ENCODE assay signal across 29 cellular contexts in the genomic region with DNA sequence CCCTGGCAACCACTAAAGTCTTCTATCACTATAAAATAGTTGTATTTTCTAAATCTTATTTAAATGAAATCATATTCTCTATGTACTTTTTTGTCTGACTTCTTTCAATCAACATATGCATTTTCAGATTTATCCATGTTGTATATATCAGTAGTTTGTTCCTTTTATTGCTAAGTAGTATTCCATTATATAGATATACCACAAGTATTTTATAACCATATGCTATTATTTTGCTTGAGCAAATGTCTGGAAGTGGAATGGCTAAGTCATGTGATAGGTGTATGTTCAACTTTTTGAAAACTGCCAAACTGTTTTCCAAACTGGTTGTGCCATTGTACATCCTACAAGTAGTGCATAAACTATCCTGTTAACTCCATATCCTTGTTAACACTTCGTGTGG.
"Had no signal": no experiment of that assay in that cellular context is flagged by ENCODE, and none has a peak within 500 bp of the region (broad histone marks: within the 10 kb centered on the region; RNA-seq: fewer than 3 reads in every experiment).

No MANE protein-coding gene starts in this region.

- H3K27ac ChIP-seq: stomach, suprapubic skin, testis, thoracic aorta, thyroid gland, tibial artery, tibial nerve, transverse colon, upper lobe of left lung, upper lobe of right lung, uterus, vagina had no signal

- H3K9me3 Mint-ChIP-seq: stimulated activated memory B cell treated with anti-CD40 and anti-IgM and Interleukin-4, amounts not matched to agents 10 μg/mL and 1 μg/mL and 100 μg/mL, for 72 hours; type B pancreatic cell had no signal

- DNase-seq: stimulated activated CD4-positive, alpha-beta T cell treated with anti-CD3 and anti-CD28 coated beads, Interleukin-2, amount 100 ng/mL, for 48 hours; stimulated activated CD4-positive, alpha-beta T cell treated with anti-CD3 and anti-CD28 coated beads, Interleukin-4, amount 100 ng/mL, for 1 hour; stimulated activated CD4-positive, alpha-beta T cell treated with anti-CD3 and anti-CD28 coated beads, Interleukin-4, amount 100 ng/mL, for 24 hours; stimulated activated CD4-positive, alpha-beta T cell treated with anti-CD3 and anti-CD28 coated beads, Interleukin-4, amount 100 ng/mL, for 4 hours; stimulated activated CD8-positive, alpha-beta memory T cell treated with anti-CD3 and anti-CD28 coated beads, Interleukin-4, amount 100 ng/mL, for 48 hours; stimulated activated naive B cell treated with anti-CD40 and anti-IgM and Interleukin-4, amounts not matched to agents 10 μg/mL and 1 μg/mL and 100 μg/mL, for 72 hours; stimulated activated naive CD4-positive, alpha-beta T cell; stimulated activated naive CD4-positive, alpha-beta T cell treated with Interleukin-2 at 50 U/mL for 16 hours; stimulated activated naive CD8-positive, alpha-beta T cell treated with anti-CD3 and anti-CD28 coated beads, Interleukin-15, amount 100 ng/mL, for 72 hours; stimulated activated naive CD8-positive, alpha-beta T cell treated with anti-CD3 and anti-CD28 coated beads, Interleukin-15, Interleukin-2, amounts not matched to agents 100 U/mL and 50 U/mL, for 24 hours; stomach; substantia nigra; testis; thyroid gland; tibial artery; transverse colon; trophoblast cell; upper lobe of left lung; upper lobe of right lung; uterus had no signal

- H3K36me3 Mint-ChIP-seq: stimulated activated effector memory CD8-positive, alpha-beta T cell treated with anti-CD3 and anti-CD28 coated beads, Interleukin-12 subunit alpha, Interleukin-12 subunit beta, amount 100 ng/mL, for 72 hours had no signal

- H3K4me3 Mint-ChIP-seq: stimulated activated effector memory CD8-positive, alpha-beta T cell treated with anti-CD3 and anti-CD28 coated beads, Interleukin-12 subunit alpha, Interleukin-12 subunit beta, amount 100 ng/mL, for 72 hours; stimulated activated memory B cell treated with anti-CD40 and anti-IgM and Interleukin-4, amounts not matched to agents 10 μg/mL and 1 μg/mL and 100 μg/mL, for 72 hours; stimulated activated naive B cell treated with anti-CD40 and anti-IgM and Interleukin-4, amounts not matched to agents 10 μg/mL and 1 μg/mL and 100 μg/mL, for 72 hours; stimulated activated naive CD8-positive, alpha-beta T cell treated with anti-CD3 and anti-CD28 coated beads, Interleukin-15, amount 100 ng/mL, for 72 hours; stimulated activated naive CD8-positive, alpha-beta T cell treated with anti-CD3 and anti-CD28 coated beads, Interleukin-15, Interleukin-2, amounts not matched to agents 100 ng/mL and 50 ng/mL, for 24 hours; type B pancreatic cell had no signal

- H3K4me3 ChIP-seq: stomach, suprapubic skin, testis, thoracic aorta, thyroid gland, tibial artery, tibial nerve, transverse colon, upper lobe of left lung, upper lobe of right lung, uterus, vagina had no signal

- FAIRE-seq: urothelium cell line had no signal

- H3K27me3 ChIP-seq: stomach, suprapubic skin, testis, thyroid gland, tibial artery, tibial nerve, transverse colon, upper lobe of left lung, upper lobe of right lung, uterus, vagina had no signal

- H3K27me3 Mint-ChIP-seq: stimulated activated memory B cell treated with anti-CD40 and anti-IgM and Interleukin-4, amounts not matched to agents 10 μg/mL and 1 μg/mL and 100 μg/mL, for 72 hours; stimulated activated naive B cell treated with anti-CD40 and anti-IgM and Interleukin-4, amounts not matched to agents 10 μg/mL and 1 μg/mL and 100 μg/mL, for 72 hours; stimulated activated naive CD8-positive, alpha-beta T cell treated with anti-CD3 and anti-CD28 coated beads, Interleukin-15, amount 100 ng/mL, for 72 hours; stimulated activated naive CD8-positive, alpha-beta T cell treated with anti-CD3 and anti-CD28 coated beads, Interleukin-15, Interleukin-2, amounts not matched to agents 100 ng/mL and 50 ng/mL, for 24 hours; type B pancreatic cell had no signal

- H3K36me3 ChIP-seq: suprapubic skin, thoracic aorta, thyroid gland, upper lobe of left lung, upper lobe of right lung, uterus, vagina had no signal

- ATAC-seq: stimulated activated effector memory CD8-positive, alpha-beta T cell treated with anti-CD3 and anti-CD28 coated beads, Interleukin-12 subunit alpha, Interleukin-12 subunit beta, amount 100 ng/mL, for 72 hours; stimulated activated memory B cell treated with anti-CD40 and anti-IgM and Interleukin-4, amounts not matched to agents 10 μg/mL and 1 μg/mL and 100 μg/mL, for 72 hours; stimulated activated naive B cell treated with anti-CD40 and anti-IgM and Interleukin-4, amounts not matched to agents 10 μg/mL and 1 μg/mL and 100 μg/mL, for 72 hours; stimulated activated naive CD8-positive, alpha-beta T cell treated with anti-CD3 and anti-CD28 coated beads, Interleukin-15, amount 100 ng/mL, for 72 hours; stimulated activated naive CD8-positive, alpha-beta T cell treated with anti-CD3 and anti-CD28 coated beads, Interleukin-15, Interleukin-2, amounts not matched to agents 100 U/mL and 50 U/mL, for 24 hours; upper lobe of right lung had no signal

- H3K4me1 ChIP-seq: stomach, suprapubic skin, testis, thyroid gland, tibial artery, tibial nerve, transverse colon, upper lobe of left lung, upper lobe of right lung, uterus, vagina had no signal

- H3K9me3 ChIP-seq: suprapubic skin, testis, thyroid gland, tibial artery, transverse colon, upper lobe of left lung, upper lobe of right lung, uterus, vagina had no signal

- H3K4me1 Mint-ChIP-seq: stimulated activated effector memory CD8-positive, alpha-beta T cell treated with anti-CD3 and anti-CD28 coated beads, Interleukin-12 subunit alpha, Interleukin-12 subunit beta, amount 100 ng/mL, for 72 hours; stimulated activated memory B cell treated with anti-CD40 and anti-IgM and Interleukin-4, amounts not matched to agents 10 μg/mL and 1 μg/mL and 100 μg/mL, for 72 hours; stimulated activated naive B cell treated with anti-CD40 and anti-IgM and Interleukin-4, amounts not matched to agents 10 μg/mL and 1 μg/mL and 100 μg/mL, for 72 hours; stimulated activated naive CD8-positive, alpha-beta T cell treated with anti-CD3 and anti-CD28 coated beads, Interleukin-15, amount 100 ng/mL, for 72 hours had no signal

- H3K27ac Mint-ChIP-seq: stimulated activated effector memory CD8-positive, alpha-beta T cell treated with anti-CD3 and anti-CD28 coated beads, Interleukin-12 subunit alpha, Interleukin-12 subunit beta, amount 100 ng/mL, for 72 hours; stimulated activated memory B cell treated with anti-CD40 and anti-IgM and Interleukin-4, amounts not matched to agents 10 μg/mL and 1 μg/mL and 100 μg/mL, for 72 hours; stimulated activated naive B cell treated with anti-CD40 and anti-IgM and Interleukin-4, amounts not matched to agents 10 μg/mL and 1 μg/mL and 100 μg/mL, for 72 hours; stimulated activated naive CD8-positive, alpha-beta T cell treated with anti-CD3 and anti-CD28 coated beads, Interleukin-15, amount 100 ng/mL, for 72 hours; stimulated activated naive CD8-positive, alpha-beta T cell treated with anti-CD3 and anti-CD28 coated beads, Interleukin-15, Interleukin-2, amounts not matched to agents 100 ng/mL and 50 ng/mL, for 24 hours; type B pancreatic cell had no signal
